ENCODE assay signal across 11 cellular contexts in the genomic region with DNA sequence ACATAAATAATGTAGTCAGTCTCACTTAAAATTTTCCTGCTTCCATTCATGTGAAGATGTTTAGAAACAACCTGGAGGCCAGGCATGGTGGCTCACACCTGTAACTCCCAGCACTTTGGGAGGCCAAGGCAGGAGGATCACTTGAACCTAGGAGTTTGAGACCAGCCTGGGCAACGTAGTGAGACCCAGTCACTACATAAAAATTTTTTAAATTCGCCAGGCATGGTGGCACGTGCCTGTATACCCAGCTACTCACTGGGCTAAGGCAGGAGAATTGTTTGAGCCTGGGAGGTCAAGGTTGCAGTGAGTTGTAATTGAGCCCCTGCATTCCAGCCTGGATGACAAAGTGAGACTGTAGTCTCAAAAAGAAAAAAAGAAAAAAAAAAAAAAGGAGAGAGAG.
"Had no signal": no experiment of that assay in that cellular context is flagged by ENCODE, and none has a peak within 500 bp of the region (broad histone marks: within the 10 kb centered on the region; RNA-seq: fewer than 3 reads in every experiment).

No MANE protein-coding gene starts in this region.

- H3K27ac Mint-ChIP-seq: GM23338, H9, HFFc6 had no signal

- FAIRE-seq: H1, H54 had no signal

- H3K4me2 ChIP-seq: GM23338 had no signal

- H3K36me3 ChIP-seq: HAP-1 had no signal

- H3K9me3 Mint-ChIP-seq: GM23338 had no signal

- H3K4me3 Mint-ChIP-seq: GM23338, H9, HFFc6 had no signal

- H3K4me3 ChIP-seq: GM23248, GM23338, HAP-1 had no signal

- H3K9ac ChIP-seq: GM23248 had no signal

- H3K9me3 ChIP-seq: HAP-1 had no signal

- H2AFZ ChIP-seq: GM23248, GM23338 had no signal

- H3K27ac ChIP-seq: GM23248 had no signal

- H3K4me1 Mint-ChIP-seq: GM23338, H9 had no signal

- H3K4me1 ChIP-seq: HAP-1 had no signal

- DNase-seq: GM23248, GOT3, H7, H9, HCEC 1CT, HFFc6 had no signal

- ATAC-seq: GM23338, HCT116 had no signal
